17 cellular contexts compared by ENCODE assay signal in the genomic region with DNA sequence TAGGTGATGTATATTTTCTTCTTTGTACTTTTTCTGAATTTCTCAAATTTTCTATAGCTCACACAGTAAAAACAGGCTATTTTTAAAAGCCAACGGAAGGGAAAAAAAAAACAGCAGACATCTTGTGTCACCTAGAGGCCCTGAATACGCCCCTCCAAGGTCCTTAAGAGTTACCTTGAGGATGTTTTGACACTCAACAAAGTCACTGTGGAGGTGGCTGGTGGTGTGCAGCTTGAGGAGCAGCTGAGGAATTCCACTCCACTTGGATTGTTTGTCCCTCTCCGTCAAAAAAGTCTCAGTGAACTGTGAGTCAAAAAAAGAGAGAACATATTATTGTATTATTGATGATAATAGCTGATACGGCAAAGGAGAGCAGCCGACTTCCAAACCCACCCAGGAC. TPM values are rescaled to one million over a fixed set of nuclear protein-coding genes. Genes with fewer than 3 reads are reported as not detected.
A peak's percentile ranks its signal among the peaks of the same experiment; 100 is the strongest.
DNase-seq lines count a peak whose midpoint lies in the region; ATAC-seq and TF ChIP-seq lines count a peak whose summit lies in the region.
"Had no signal": no experiment of that assay in that cellular context is flagged by ENCODE, and none has a peak within 500 bp of the region (broad histone marks: within the 10 kb centered on the region; RNA-seq: fewer than 3 reads in every experiment).

No MANE protein-coding gene starts in this region.

- TF ChIP-seq POLR2A in sigmoid colon (IDR thresholded peaks at IDR 0.05) = no peak

- H3K4me1 ChIP-seq in sigmoid colon = peaks cover 0 to 20% (median 13%) of the 10 kb centered on the region in 4 donors

- H3K4me1 Mint-ChIP-seq in activated naive CD4-positive, alpha-beta T cell treated with anti-CD3 and anti-CD28 coated beads, Interleukin-2, amount 50 U/mL, for 24 hours = peaks cover 58% of the 10 kb centered on the region
- H3K4me1 Mint-ChIP-seq in endothelial cell (ENCODE audit: unreplicated experiment) (no peaks in the 10 kb centered on the region), natural killer cell (peaks cover 42 to 48% of the 10 kb centered on the region in 2 donors)
- H3K4me1 Mint-ChIP-seq: GM23338 had no signal

- H3K27me3 Mint-ChIP-seq in activated naive CD4-positive, alpha-beta T cell treated with anti-CD3 and anti-CD28 coated beads, Interleukin-2, amount 50 U/mL, for 24 hours = no peaks in the 10 kb centered on the region
- H3K27me3 Mint-ChIP-seq in endothelial cell (ENCODE audit: unreplicated experiment) (peaks cover 3% of the 10 kb centered on the region), natural killer cell (ENCODE audit: low read depth in 2 of 2) (no peaks in the 10 kb centered on the region)
- H3K27me3 Mint-ChIP-seq: CD4-positive, CD25-positive, alpha-beta regulatory T cell had no signal

- no peak overlapping the region for H3K4me3 ChIP-seq in sigmoid colon
- H3K4me3 ChIP-seq: BLaER1 treated with 17β-estradiol and CSF1 and Interleukin-3, amounts not matched to agents 10 nM and 100 nM had no signal

- no peak overlapping the region for H3K4me3 Mint-ChIP-seq in activated naive CD4-positive, alpha-beta T cell treated with anti-CD3 and anti-CD28 coated beads, Interleukin-2, amount 50 U/mL, for 24 hours
- H3K4me3 Mint-ChIP-seq in endothelial cell (ENCODE audit: unreplicated experiment) = peak overlapping the region; percentile 81
- H3K4me3 Mint-ChIP-seq in natural killer cell = no peak overlapping the region
- H3K4me3 Mint-ChIP-seq: CD4-positive, CD25-positive, alpha-beta regulatory T cell; GM23338 had no signal

- H3K27me3 ChIP-seq in sigmoid colon = no peaks in the 10 kb centered on the region
- H3K27me3 ChIP-seq: BLaER1 treated with 17β-estradiol and CSF1 and Interleukin-3, amounts not matched to agents 10 nM and 100 nM had no signal

- peak overlapping the region; percentile 14 for H3K27ac Mint-ChIP-seq in activated naive CD4-positive, alpha-beta T cell treated with anti-CD3 and anti-CD28 coated beads, Interleukin-2, amount 50 U/mL, for 24 hours
- no peak overlapping the region for H3K27ac Mint-ChIP-seq in endothelial cell (ENCODE audit: unreplicated experiment)
- H3K27ac Mint-ChIP-seq in natural killer cell = peak overlapping the region; percentile 70 to 88
- H3K27ac Mint-ChIP-seq: GM23338 had no signal

- peaks cover 20% of the 10 kb centered on the region for H3K36me3 Mint-ChIP-seq in activated naive CD4-positive, alpha-beta T cell treated with anti-CD3 and anti-CD28 coated beads, Interleukin-2, amount 50 U/mL, for 24 hours
- H3K36me3 Mint-ChIP-seq in endothelial cell (ENCODE audit: low read depth, unreplicated experiment) (peaks cover 53% of the 10 kb centered on the region), natural killer cell (peaks cover 19% of the 10 kb centered on the region)

- intact Hi-C loops in natural killer cell (cut with micrococcal nuclease) = no loop called here
- intact Hi-C loops in sigmoid colon (cut with DNase I) = no loop called here

- no peaks in the 10 kb centered on the region for H3K9me3 ChIP-seq in sigmoid colon

- peaks cover 11 to 23% (median 15%) of the 10 kb centered on the region in 4 donors for H3K36me3 ChIP-seq in sigmoid colon

- DNase-seq in activated naive CD4-positive, alpha-beta T cell treated with anti-CD3 and anti-CD28 coated beads, Interleukin-2, amount 50 U/mL, for 16 hours = no peak
- DNase-seq in endothelial cell (ENCODE audit: low spot score) (no peak), natural killer cell (no peak), A172 (ENCODE audit: low spot score) (no peak), sigmoid colon (no peak), pons (ENCODE audit: low spot score) (no peak)
- DNase-seq: 8988T; ACHN; CD4-positive, CD25-positive, alpha-beta regulatory T cell; DMS153; DMS79 treated with DMSO at 0.1 percent for 48 hours; EL; H7; IMR-90 had no signal

- H3K9me3 Mint-ChIP-seq in activated naive CD4-positive, alpha-beta T cell treated with anti-CD3 and anti-CD28 coated beads, Interleukin-2, amount 50 U/mL, for 24 hours = no peaks in the 10 kb centered on the region
- H3K9me3 Mint-ChIP-seq in endothelial cell (ENCODE audit: unreplicated experiment) (no peaks in the 10 kb centered on the region), natural killer cell (no peaks in the 10 kb centered on the region)

- no peak for ATAC-seq in natural killer cell
- ATAC-seq: GM23338 had no signal

- no peak for TF ChIP-seq EP300 in sigmoid colon (IDR thresholded peaks at IDR 0.05)

- TF ChIP-seq CTCF in endothelial cell (IDR thresholded peaks at IDR 0.05; ENCODE audit: unreplicated experiment) (no peak), natural killer cell (IDR thresholded peaks at IDR 0.05) (no peak), sigmoid colon (IDR thresholded peaks at IDR 0.05) (no peak)

- H3K27ac ChIP-seq in sigmoid colon = no peak overlapping the region
- H3K27ac ChIP-seq: BLaER1 treated with 17β-estradiol and CSF1 and Interleukin-3, amounts not matched to agents 10 nM and 100 nM had no signal

- 96 to 97% methylated on average over 5 of the region's 5 CpGs for WGBS in sigmoid colon, 2 donors

RNA-seq across cellular contexts. Expression of gene TRPC4AP, which starts 14.7 kb away (rescaled TPM):
- total RNA-seq in endothelial cell (ENCODE audit: unreplicated experiment) = 109 TPM
- 10 to 100 TPM; 72.3 to 79.0 (median 74.4) TPM for total RNA-seq in natural killer cell
- total RNA-seq in A172 (2014; rRNA removed; shearing (Covaris generic)) = 48.6 and 51.8 TPM in 2 replicates
- 10 to 100 TPM; 41.8 to 61.8 (median 48.6) TPM for total RNA-seq in sigmoid colon
- polyA plus RNA-seq in sigmoid colon = 10 to 100 TPM; 24.0 to 45.3 (median 26.8) TPM
